In genomic region chr10:54906940-54907339, GRCh38 we compare ENCODE assay signal across 1 cellular context.
TF ChIP-seq lines count a peak whose summit lies in the region.

No MANE protein-coding gene starts in this region.

TF ChIP-seq in GM23338, 12 proteins besides CTCF, POLR2A, EP300 and RAD21 (continued from another document):
- TF ChIP-seq ZNF462 (CRISPR knock-in tag; IDR thresholded peaks at IDR 0.05) (no peak), POLR2AphosphoS5 (IDR thresholded peaks at IDR 0.05; ENCODE audit: low read depth) (no peak)
